12 cellular contexts compared by ENCODE assay signal in the genomic region with DNA sequence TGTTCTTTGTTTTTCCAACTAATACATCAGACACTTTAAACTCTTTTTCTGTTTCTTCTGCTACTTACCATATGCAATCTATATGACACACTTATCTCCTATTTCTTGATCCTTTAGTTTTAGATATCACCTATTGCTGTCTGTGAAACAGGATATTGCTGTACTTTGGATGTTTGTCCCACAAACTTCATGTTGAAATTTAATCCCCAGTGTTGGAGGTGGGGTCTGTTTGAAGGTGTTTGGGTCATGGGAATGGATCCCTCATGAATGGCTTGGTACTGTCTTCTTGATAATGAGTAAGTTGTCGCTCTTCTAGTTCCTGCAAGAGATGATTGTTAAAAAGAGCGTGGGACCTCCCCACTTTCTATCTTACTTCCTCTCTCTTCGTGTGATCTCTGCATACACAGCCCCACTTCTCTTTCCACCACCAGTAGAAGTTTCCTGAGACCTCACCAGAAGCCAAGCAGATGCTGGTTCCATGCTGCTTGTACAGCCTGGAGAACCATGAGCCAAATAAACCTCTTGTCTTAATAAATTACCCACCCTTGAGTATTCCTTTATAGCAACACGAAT.
A peak's percentile ranks its signal among the peaks of the same experiment; 100 is the strongest.
DNase-seq lines count a peak whose midpoint lies in the region; ATAC-seq, FAIRE-seq and TF ChIP-seq lines count a peak whose summit lies in the region.
"Had no signal": no experiment of that assay in that cellular context is flagged by ENCODE, and none has a peak within 500 bp of the region (broad histone marks: within the 10 kb centered on the region; RNA-seq: fewer than 3 reads in every experiment).

No MANE protein-coding gene starts in this region.

- FAIRE-seq in A549 (lab: Jason Lieb, UNC): no peak
- FAIRE-seq: G401.6 had no signal

- ATAC-seq in A549 (no peak), GM19023 (IDR thresholded peaks at IDR 0.05; ENCODE audit: unreplicated experiment) (peak; percentile 95), HG02610 (IDR thresholded peaks at IDR 0.05; ENCODE audit: unreplicated experiment) (peak; percentile 90), HG03442 (IDR thresholded peaks at IDR 0.05; ENCODE audit: unreplicated experiment) (peak; percentile 97)
- ATAC-seq in stimulated activated naive CD8-positive, alpha-beta T cell treated with anti-CD3 and anti-CD28 coated beads, Interleukin-15, Interleukin-2, amounts not matched to agents 100 U/mL and 50 U/mL, for 24 hours: no peak

- H3K4me1 ChIP-seq in A549: peaks cover 13% of the 10 kb centered on the region; the same call in 2 of the 3 replicates

- no peak for TF ChIP-seq RAD21 in A549 (conservative IDR thresholded peaks at IDR 0.05 in 1 of 2, IDR thresholded peaks at IDR 0.05 in 1 of 2)

- TF ChIP-seq EP300 in A549 (IDR thresholded peaks at IDR 0.05): no peak

- CTCF ChIA-PET in A549 (lab: Yijun Ruan, JAX): interaction anchor here (0.8 kb wide), 1 partner anchor 30 kb away, joined by 3 read pairs; no protein-coding TSS in a partner anchor

- H3K27ac ChIP-seq in A549: no peak overlapping the region

- no peak for TF ChIP-seq CTCF in A549 (IDR thresholded peaks at IDR 0.05)

- POLR2A ChIA-PET in A549 (lab: Yijun Ruan, JAX): no interaction called here

- DNase-seq in A549 (ENCODE audit: low read depth in 1 of 2, low spot score in 1 of 2): no peak
- no peak for DNase-seq in NCI-H1105 (lab: John Stamatoyannopoulos, UW)
- DNase-seq in SKM-1 (lab: John Stamatoyannopoulos, UW; ENCODE audit: unreplicated experiment): no peak
- no peak for DNase-seq in stimulated activated naive CD8-positive, alpha-beta T cell treated with anti-CD3 and anti-CD28 coated beads, Interleukin-15, Interleukin-2, amounts not matched to agents 100 U/mL and 50 U/mL, for 24 hours
- no peak for DNase-seq in central memory CD4-positive, alpha-beta T cell
- DNase-seq: activated CD4-positive, CD25-positive, alpha-beta regulatory T cell treated with anti-CD3 and anti-CD28 coated beads, Interleukin-2, amount 50 U/mL, for 72 hours; hippocampal formation; NCI-H187 treated with DMSO at 0.1 percent for 48 hours had no signal

- no peak overlapping the region for H3K4me3 ChIP-seq in A549

- H3K4me2 ChIP-seq in A549: peak overlapping the region; percentile 29; the same call in 2 of the 3 replicates

- no peak for TF ChIP-seq POLR2A in A549 (IDR thresholded peaks at IDR 0.05; ENCODE audit: low read length)

- 25% methylated on average over 4 of the region's 4 CpGs for WGBS in A549 (ENCODE audit: missing lambda C conversion rate)

- no peaks in the 10 kb centered on the region for H3K9me3 ChIP-seq in A549

TF ChIP-seq in A549, 52 proteins besides CTCF, POLR2A, EP300 and RAD21:
- TF ChIP-seq EHMT2 (IDR thresholded peaks at IDR 0.05; ENCODE audit: low read depth) (no peak), GATA3 (IDR thresholded peaks at IDR 0.05; ENCODE audit: borderline replicate concordance) (no peak), SMC3 (IDR thresholded peaks at IDR 0.05) (no peak), TFCP2L1 (CRISPR knock-in tag; IDR thresholded peaks at IDR 0.05) (no peak), KDM5A (IDR thresholded peaks at IDR 0.05) (no peak), JUN (IDR thresholded peaks at IDR 0.05) (no peak), HOXA7 (CRISPR knock-in tag; IDR thresholded peaks at IDR 0.05) (no peak), POLR2AphosphoS2 (conservative IDR thresholded peaks at IDR 0.05; ENCODE audit: low read length) (no peak), ZC3H11A (IDR thresholded peaks at IDR 0.05) (no peak), EHF (CRISPR knock-in tag; IDR thresholded peaks at IDR 0.05) (no peak), ZNF302 (CRISPR knock-in tag; IDR thresholded peaks at IDR 0.05) (no peak)
- TF ChIP-seq, protein P1, sequence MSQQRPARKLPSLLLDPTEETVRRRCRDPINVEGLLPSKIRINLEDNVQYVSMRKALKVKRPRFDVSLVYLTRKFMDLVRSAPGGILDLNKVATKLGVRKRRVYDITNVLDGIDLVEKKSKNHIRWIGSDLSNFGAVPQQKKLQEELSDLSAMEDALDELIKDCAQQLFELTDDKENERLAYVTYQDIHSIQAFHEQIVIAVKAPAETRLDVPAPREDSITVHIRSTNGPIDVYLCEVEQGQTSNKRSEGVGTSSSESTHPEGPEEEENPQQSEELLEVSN (IDR thresholded peaks at IDR 0.05; ENCODE audit: borderline replicate concordance, low read depth): no peak
- TF ChIP-seq, protein P2, sequence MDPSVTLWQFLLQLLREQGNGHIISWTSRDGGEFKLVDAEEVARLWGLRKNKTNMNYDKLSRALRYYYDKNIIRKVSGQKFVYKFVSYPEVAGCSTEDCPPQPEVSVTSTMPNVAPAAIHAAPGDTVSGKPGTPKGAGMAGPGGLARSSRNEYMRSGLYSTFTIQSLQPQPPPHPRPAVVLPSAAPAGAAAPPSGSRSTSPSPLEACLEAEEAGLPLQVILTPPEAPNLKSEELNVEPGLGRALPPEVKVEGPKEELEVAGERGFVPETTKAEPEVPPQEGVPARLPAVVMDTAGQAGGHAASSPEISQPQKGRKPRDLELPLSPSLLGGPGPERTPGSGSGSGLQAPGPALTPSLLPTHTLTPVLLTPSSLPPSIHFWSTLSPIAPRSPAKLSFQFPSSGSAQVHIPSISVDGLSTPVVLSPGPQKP (IDR thresholded peaks at IDR 0.05; ENCODE audit: low read depth, low read length): no peak
- TF ChIP-seq, protein P3, sequence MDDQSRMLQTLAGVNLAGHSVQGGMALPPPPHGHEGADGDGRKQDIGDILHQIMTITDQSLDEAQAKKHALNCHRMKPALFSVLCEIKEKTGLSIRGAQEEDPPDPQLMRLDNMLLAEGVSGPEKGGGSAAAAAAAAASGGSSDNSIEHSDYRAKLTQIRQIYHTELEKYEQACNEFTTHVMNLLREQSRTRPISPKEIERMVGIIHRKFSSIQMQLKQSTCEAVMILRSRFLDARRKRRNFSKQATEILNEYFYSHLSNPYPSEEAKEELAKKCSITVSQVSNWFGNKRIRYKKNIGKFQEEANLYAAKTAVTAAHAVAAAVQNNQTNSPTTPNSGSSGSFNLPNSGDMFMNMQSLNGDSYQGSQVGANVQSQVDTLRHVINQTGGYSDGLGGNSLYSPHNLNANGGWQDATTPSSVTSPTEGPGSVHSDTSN (IDR thresholded peaks at IDR 0.05): no peak
- TF ChIP-seq, protein P4, sequence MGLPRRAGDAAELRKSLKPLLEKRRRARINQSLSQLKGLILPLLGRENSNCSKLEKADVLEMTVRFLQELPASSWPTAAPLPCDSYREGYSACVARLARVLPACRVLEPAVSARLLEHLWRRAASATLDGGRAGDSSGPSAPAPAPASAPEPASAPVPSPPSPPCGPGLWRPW (IDR thresholded peaks at IDR 0.05): no peak
- TF ChIP-seq, protein P5, sequence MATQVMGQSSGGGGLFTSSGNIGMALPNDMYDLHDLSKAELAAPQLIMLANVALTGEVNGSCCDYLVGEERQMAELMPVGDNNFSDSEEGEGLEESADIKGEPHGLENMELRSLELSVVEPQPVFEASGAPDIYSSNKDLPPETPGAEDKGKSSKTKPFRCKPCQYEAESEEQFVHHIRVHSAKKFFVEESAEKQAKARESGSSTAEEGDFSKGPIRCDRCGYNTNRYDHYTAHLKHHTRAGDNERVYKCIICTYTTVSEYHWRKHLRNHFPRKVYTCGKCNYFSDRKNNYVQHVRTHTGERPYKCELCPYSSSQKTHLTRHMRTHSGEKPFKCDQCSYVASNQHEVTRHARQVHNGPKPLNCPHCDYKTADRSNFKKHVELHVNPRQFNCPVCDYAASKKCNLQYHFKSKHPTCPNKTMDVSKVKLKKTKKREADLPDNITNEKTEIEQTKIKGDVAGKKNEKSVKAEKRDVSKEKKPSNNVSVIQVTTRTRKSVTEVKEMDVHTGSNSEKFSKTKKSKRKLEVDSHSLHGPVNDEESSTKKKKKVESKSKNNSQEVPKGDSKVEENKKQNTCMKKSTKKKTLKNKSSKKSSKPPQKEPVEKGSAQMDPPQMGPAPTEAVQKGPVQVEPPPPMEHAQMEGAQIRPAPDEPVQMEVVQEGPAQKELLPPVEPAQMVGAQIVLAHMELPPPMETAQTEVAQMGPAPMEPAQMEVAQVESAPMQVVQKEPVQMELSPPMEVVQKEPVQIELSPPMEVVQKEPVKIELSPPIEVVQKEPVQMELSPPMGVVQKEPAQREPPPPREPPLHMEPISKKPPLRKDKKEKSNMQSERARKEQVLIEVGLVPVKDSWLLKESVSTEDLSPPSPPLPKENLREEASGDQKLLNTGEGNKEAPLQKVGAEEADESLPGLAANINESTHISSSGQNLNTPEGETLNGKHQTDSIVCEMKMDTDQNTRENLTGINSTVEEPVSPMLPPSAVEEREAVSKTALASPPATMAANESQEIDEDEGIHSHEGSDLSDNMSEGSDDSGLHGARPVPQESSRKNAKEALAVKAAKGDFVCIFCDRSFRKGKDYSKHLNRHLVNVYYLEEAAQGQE (IDR thresholded peaks at IDR 0.05): no peak

Comparison
In these comparisons a context has a peak if more than half of its experiments do, and no peak if none do; other contexts are left out.
1. ATAC-seq: peak in GM19023 (single experiment), HG02610 (single experiment) and HG03442 (single experiment); none in A549 (0 of 2) and stimulated activated naive CD8-positive, alpha-beta T cell treated with anti-CD3 and anti-CD28 coated beads, Interleukin-15, Interleukin-2, amounts not matched to agents 100 U/mL and 50 U/mL, for 24 hours (single experiment).